16 cellular contexts compared by ENCODE assay signal in genomic region chr6:108395297-108395696, GRCh38.
DNase-seq lines count a peak whose midpoint lies in the region; ATAC-seq, FAIRE-seq and TF ChIP-seq lines count a peak whose summit lies in the region.
"Had no signal": no experiment of that assay in that cellular context is flagged by ENCODE, and none has a peak within 500 bp of the region (broad histone marks: within the 10 kb centered on the region; RNA-seq: fewer than 3 reads in every experiment).

No MANE protein-coding gene starts in this region.

- no TSS peak for BruUV-seq in PC-3 (replicated peaks; lab: Mats Ljungman, UMichigan)

- CTCF ChIA-PET in PC-3 (lab: Charles Lee) = no interaction called here

- H3K9me3 Mint-ChIP-seq in astrocyte (ENCODE audit: unreplicated experiment) (peaks cover under 1% of the 10 kb centered on the region), nephron progenitor cell (peaks cover under 1% of the 10 kb centered on the region)
- H3K9me3 Mint-ChIP-seq: CD8-positive, alpha-beta T cell had no signal

- no peak overlapping the region for H3K27ac ChIP-seq in PC-3 (ENCODE audit: low read length)
- H3K27ac ChIP-seq in astrocyte (ENCODE audit: low read depth, low read length) = no peak overlapping the region
- no peak overlapping the region for H3K27ac ChIP-seq in foreskin keratinocyte
- no peak overlapping the region for H3K27ac ChIP-seq in lower lobe of right lung
- H3K27ac ChIP-seq: BLaER1 treated with 17β-estradiol and CSF1 and Interleukin-3, amounts not matched to agents 10 nM and 100 nM; GM23248 had no signal

- peak; percentile 17 for DNase-seq in PC-3
- DNase-seq in astrocyte (ENCODE audit: low read depth) = no peak
- DNase-seq in foreskin keratinocyte = peak in 1 of 2 donors; percentile 30
- no peak for DNase-seq in nephron progenitor cell
- no peak for DNase-seq in pons (ENCODE audit: low spot score)
- no peak for DNase-seq in lower lobe of right lung
- DNase-seq: Calu3; CD8-positive, alpha-beta T cell; GM23248; IMR-90 had no signal

- H3K4me2 ChIP-seq in PC-3 (ENCODE audit: low read length) (no peak overlapping the region), astrocyte (ENCODE audit: low read length) (no peak overlapping the region)
- H3K4me2 ChIP-seq: BLaER1 treated with 17β-estradiol and CSF1 and Interleukin-3, amounts not matched to agents 10 nM and 100 nM had no signal

- no peaks in the 10 kb centered on the region for H3K36me3 ChIP-seq in PC-3 (ENCODE audit: low read depth, low read length)
- no peaks in the 10 kb centered on the region for H3K36me3 ChIP-seq in astrocyte (ENCODE audit: insufficient read depth, low read length)
- H3K36me3 ChIP-seq in lower lobe of right lung = no peaks in the 10 kb centered on the region
- H3K36me3 ChIP-seq: BLaER1 treated with 17β-estradiol and CSF1 and Interleukin-3, amounts not matched to agents 10 nM and 100 nM; HAP-1 had no signal

- H3K36me3 Mint-ChIP-seq in astrocyte (ENCODE audit: low read depth, unreplicated experiment) (peaks cover 3% of the 10 kb centered on the region), nephron progenitor cell (ENCODE audit: low read depth) (peaks cover 6% of the 10 kb centered on the region)

- H3K27ac Mint-ChIP-seq in astrocyte (ENCODE audit: unreplicated experiment) = peak overlapping the region; percentile 69
- peak overlapping the region; percentile 59 for H3K27ac Mint-ChIP-seq in nephron progenitor cell
- H3K27ac Mint-ChIP-seq: B cell; CD8-positive, alpha-beta T cell had no signal

- H3K27me3 Mint-ChIP-seq in astrocyte (ENCODE audit: low read depth, unreplicated experiment) = no peaks in the 10 kb centered on the region
- no peaks in the 10 kb centered on the region for H3K27me3 Mint-ChIP-seq in nephron progenitor cell (ENCODE audit: low read depth, poor library complexity)
- H3K27me3 Mint-ChIP-seq: B cell had no signal

- H2AFZ ChIP-seq in PC-3 (ENCODE audit: low read length) (no peak overlapping the region), astrocyte (ENCODE audit: low read depth, low read length) (no peak overlapping the region)
- H2AFZ ChIP-seq: GM23248 had no signal

- no peaks in the 10 kb centered on the region for H3K9me3 ChIP-seq in PC-3 (ENCODE audit: low read length)
- no peaks in the 10 kb centered on the region for H3K9me3 ChIP-seq in astrocyte (ENCODE audit: insufficient read depth, low read depth, low read length)
- H3K9me3 ChIP-seq in lower lobe of right lung = no peaks in the 10 kb centered on the region
- H3K9me3 ChIP-seq: BLaER1 treated with 17β-estradiol and CSF1 and Interleukin-3, amounts not matched to agents 10 nM and 100 nM; HAP-1 had no signal

- intact Hi-C loops in PC-3 (cut with micrococcal nuclease) (no loop called here), lower lobe of right lung (cut with DNase I) (no loop called here)

- H3K4me1 ChIP-seq in PC-3 (ENCODE audit: insufficient read depth, low read length) (no peaks in the 10 kb centered on the region), astrocyte (ENCODE audit: insufficient read depth, low read length) (no peaks in the 10 kb centered on the region), foreskin keratinocyte (no peaks in the 10 kb centered on the region), lower lobe of right lung (no peaks in the 10 kb centered on the region)
- H3K4me1 ChIP-seq: HAP-1 had no signal

- H3K27me3 ChIP-seq in PC-3 (ENCODE audit: low read length) (no peaks in the 10 kb centered on the region), astrocyte (ENCODE audit: insufficient read depth, low read length) (no peaks in the 10 kb centered on the region), foreskin keratinocyte (no peaks in the 10 kb centered on the region), lower lobe of right lung (ENCODE audit: low read depth) (no peaks in the 10 kb centered on the region)
- H3K27me3 ChIP-seq: BLaER1 treated with 17β-estradiol and CSF1 and Interleukin-3, amounts not matched to agents 10 nM and 100 nM had no signal

- no peak overlapping the region for H3K9ac ChIP-seq in PC-3 (ENCODE audit: low read length)
- H3K9ac ChIP-seq in astrocyte (ENCODE audit: low read length) = no peak overlapping the region
- H3K9ac ChIP-seq: BLaER1 treated with 17β-estradiol and CSF1 and Interleukin-3, amounts not matched to agents 10 nM and 100 nM; GM23248 had no signal

- H3K4me1 Mint-ChIP-seq in astrocyte (ENCODE audit: low read depth, unreplicated experiment) (peaks cover 6% of the 10 kb centered on the region), nephron progenitor cell (no peaks in the 10 kb centered on the region)

- H3F3A ChIP-seq in PC-3 (ENCODE audit: low read length, unreplicated experiment) = no peaks in the 10 kb centered on the region

- H3K9me2 ChIP-seq in PC-3 (replicated peaks; ENCODE audit: low read length) = no peaks in the 10 kb centered on the region

- H3K79me2 ChIP-seq in PC-3 (ENCODE audit: low read length) (no peaks in the 10 kb centered on the region), astrocyte (ENCODE audit: insufficient read depth, low read length) (no peaks in the 10 kb centered on the region)

- H3K4me3 Mint-ChIP-seq in astrocyte (ENCODE audit: unreplicated experiment) (no peak overlapping the region), nephron progenitor cell (no peak overlapping the region)
- H3K4me3 Mint-ChIP-seq: B cell; CD8-positive, alpha-beta T cell had no signal

- no peak for TF ChIP-seq CTCF in PC-3 (conservative IDR thresholded peaks at IDR 0.05; ENCODE audit: low read depth, low read length)
- no peak for TF ChIP-seq CTCF in astrocyte (IDR thresholded peaks at IDR 0.05; ENCODE audit: insufficient read depth, low read depth, low read length)
- TF ChIP-seq CTCF in foreskin keratinocyte (conservative IDR thresholded peaks at IDR 0.05) = no peak
- no peak for TF ChIP-seq CTCF in nephron progenitor cell (IDR thresholded peaks at IDR 0.05)
- no peak for TF ChIP-seq CTCF in lower lobe of right lung (IDR thresholded peaks at IDR 0.05)

- POLR2A ChIA-PET in PC-3 (lab: Charles Lee; ENCODE audit: unreplicated experiment) = no interaction called here

- no peak for ATAC-seq in PC-3
- ATAC-seq in foreskin keratinocyte = peak; percentile 77
- no peak for ATAC-seq in HG03342 (IDR thresholded peaks at IDR 0.05; ENCODE audit: unreplicated experiment)
- no peak for ATAC-seq in lower lobe of right lung
- ATAC-seq: CD8-positive, alpha-beta T cell had no signal

- H4K20me1 ChIP-seq in PC-3 (ENCODE audit: low read length) = no peaks in the 10 kb centered on the region
- H4K20me1 ChIP-seq in astrocyte (ENCODE audit: insufficient read depth, low read length) = no peaks in the 10 kb centered on the region
- H4K20me1 ChIP-seq: BLaER1 treated with 17β-estradiol and CSF1 and Interleukin-3, amounts not matched to agents 10 nM and 100 nM had no signal

- no peak for FAIRE-seq in astrocyte (lab: Jason Lieb, UNC)
- FAIRE-seq: GM12891, HTR-8/SVneo had no signal

- H3K4me3 ChIP-seq in PC-3 (ENCODE audit: low read length) (no peak overlapping the region), astrocyte (ENCODE audit: insufficient read depth, low read depth, low read length) (no peak overlapping the region), lower lobe of right lung (no peak overlapping the region)
- H3K4me3 ChIP-seq: BLaER1 treated with 17β-estradiol and CSF1 and Interleukin-3, amounts not matched to agents 10 nM and 100 nM; GM23248; HAP-1 had no signal
